Comparison of ENCODE assay signal across 21 cellular contexts in genomic region chr17:6472517-6472916, GRCh38. TPM values are rescaled to one million over a fixed set of nuclear protein-coding genes. Genes with fewer than 3 reads are reported as not detected.
"Had no signal": no experiment of that assay in that cellular context is flagged by ENCODE, and none has a peak within 500 bp of the region (broad histone marks: within the 10 kb centered on the region; RNA-seq: fewer than 3 reads in every experiment).

No MANE protein-coding gene starts in this region.

- H3K27ac Mint-ChIP-seq: activated naive CD8-positive, alpha-beta T cell; activated T-cell treated with anti-CD3 and anti-CD28 coated beads, Interleukin-2, amount 50 U/mL, for 24 hours; activated T-helper 2 cell treated with anti-CD3 and anti-CD28 coated beads, Interferon-gamma antibody, Interleukin-2, Interleukin-4, amounts not matched to agents 10 μg/mL and 5 μg/mL and 100 μg/mL, durations not matched to agents 14 hours and 24 hours and 36 hours; dendritic cell treated with granulocyte-macrophage colony-stimulating factor and Interleukin-4, amounts not matched to agents 40 ng/mL and 50 ng/mL, for 4 days; stimulated activated memory B cell treated with anti-CD40 and anti-IgM and Interleukin-4, amounts not matched to agents 10 μg/mL and 1 μg/mL and 100 μg/mL, for 72 hours had no signal

- H3K27me3 ChIP-seq: adrenal gland, ascending aorta, brain microvascular endothelial cell, left lung, neutrophil, pancreas, right atrium auricular region, stomach, uterus had no signal

- H3K36me3 ChIP-seq: adrenal gland, ascending aorta, brain microvascular endothelial cell, left lung, neutrophil, pancreas, right atrium auricular region, uterus had no signal

- H3K36me3 Mint-ChIP-seq: activated naive CD8-positive, alpha-beta T cell; natural killer cell; stimulated activated memory B cell treated with anti-CD40 and anti-IgM and Interleukin-4, amounts not matched to agents 10 μg/mL and 1 μg/mL and 100 μg/mL, for 72 hours; WTC11 had no signal

- H3K4me3 Mint-ChIP-seq: activated naive CD8-positive, alpha-beta T cell; activated T-cell treated with anti-CD3 and anti-CD28 coated beads, Interleukin-2, amount 50 U/mL, for 24 hours; dendritic cell treated with granulocyte-macrophage colony-stimulating factor and Interleukin-4, amounts not matched to agents 40 ng/mL and 50 ng/mL, for 4 days; natural killer cell; stimulated activated memory B cell treated with anti-CD40 and anti-IgM and Interleukin-4, amounts not matched to agents 10 μg/mL and 1 μg/mL and 100 μg/mL, for 72 hours; WTC11 had no signal

- ATAC-seq: stimulated activated memory B cell treated with anti-CD40 and anti-IgM and Interleukin-4, amounts not matched to agents 10 μg/mL and 1 μg/mL and 100 μg/mL, for 72 hours had no signal

- H3K4me1 ChIP-seq: ascending aorta, left lung, pancreas, psoas muscle, right atrium auricular region, uterus had no signal

- H3K27me3 Mint-ChIP-seq: activated naive CD8-positive, alpha-beta T cell; activated T-cell treated with anti-CD3 and anti-CD28 coated beads, Interleukin-2, amount 50 U/mL, for 24 hours had no signal

- H3K9me3 ChIP-seq: adrenal gland, left lung, neutrophil, pancreas, psoas muscle, right atrium auricular region, stomach, uterus had no signal

- H3K4me3 ChIP-seq: adrenal gland, ascending aorta, left lung, lung, pancreas, psoas muscle, right atrium auricular region, stomach, uterus had no signal

- H3K27ac ChIP-seq: ascending aorta, brain microvascular endothelial cell, left lung, neutrophil, pancreas, psoas muscle, right atrium auricular region, uterus had no signal

- H3K9me3 Mint-ChIP-seq: activated T-cell treated with anti-CD3 and anti-CD28 coated beads, Interleukin-2, amount 50 U/mL, for 24 hours; activated T-helper 2 cell treated with anti-CD3 and anti-CD28 coated beads, Interferon-gamma antibody, Interleukin-2, Interleukin-4, amounts not matched to agents 10 μg/mL and 5 μg/mL and 100 μg/mL, durations not matched to agents 14 hours and 24 hours and 36 hours; dendritic cell treated with granulocyte-macrophage colony-stimulating factor and Interleukin-4, amounts not matched to agents 40 ng/mL and 50 ng/mL, for 4 days; natural killer cell had no signal

RNA-seq across cellular contexts. Expression of gene PIMREG, which starts 28.3 kb away (rescaled TPM):
- total RNA-seq: ascending aorta had no signal

RNA-seq across cellular contexts. Expression of gene AIPL1, which starts 37.6 kb away (rescaled TPM):
- total RNA-seq: activated T-helper 2 cell treated with anti-CD3 and anti-CD28 coated beads, Interferon-gamma antibody, Interleukin-2, Interleukin-4, amounts not matched to agents 10 μg/mL and 5 μg/mL and 100 μg/mL, durations not matched to agents 14 hours and 24 hours and 36 hours; adrenal gland; ascending aorta; left lung; lung; natural killer cell; pancreas; psoas muscle; right atrium auricular region; skeletal muscle tissue; stomach; temporal lobe; uterus had no signal
- polyA plus RNA-seq: adrenal gland, esophagus, lung, psoas muscle, stomach had no signal
